ENCODE assay signal across 8 cellular contexts in the genomic region with DNA sequence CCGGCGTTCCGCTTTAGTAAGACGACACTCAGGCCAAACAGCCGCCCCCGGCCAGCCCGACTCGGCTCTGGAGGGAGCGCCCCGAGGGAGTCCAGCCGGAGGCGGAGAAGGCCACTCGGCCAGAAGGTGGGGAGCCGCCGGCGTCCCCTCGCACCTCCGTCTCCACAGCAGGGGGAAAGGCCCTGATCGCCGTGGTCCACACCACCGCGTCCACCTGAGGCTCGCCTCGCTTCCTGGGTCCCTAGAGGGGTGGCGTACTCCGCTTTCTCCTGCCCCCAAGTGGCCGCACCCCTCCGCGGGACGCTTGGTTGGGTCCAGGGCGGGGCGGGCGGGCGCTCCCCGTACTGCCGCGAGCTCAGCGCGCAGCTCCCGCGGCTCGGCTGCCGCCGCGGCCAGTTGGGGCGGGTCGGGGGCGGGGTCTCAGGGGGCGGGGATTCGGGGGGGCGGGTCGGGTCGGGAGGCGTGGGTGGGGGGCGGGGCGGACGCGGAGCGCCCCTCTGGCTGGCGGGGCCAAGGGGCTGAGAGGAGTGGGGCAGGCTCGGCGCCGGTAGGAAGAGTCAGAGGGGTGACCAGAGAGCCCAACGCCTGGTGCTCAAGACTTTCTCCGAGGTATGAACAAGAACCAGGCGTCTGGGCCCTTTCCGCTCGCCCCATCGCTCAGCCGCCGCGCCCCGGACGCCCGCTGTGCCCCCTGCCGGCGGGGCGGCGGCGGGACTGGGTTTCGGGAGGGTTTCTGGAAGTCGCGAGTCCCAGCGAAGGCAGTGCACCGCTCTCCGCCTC. TPM values are rescaled to one million over a fixed set of nuclear protein-coding genes. Genes with fewer than 3 reads are reported as not detected.
DNase-seq lines count a peak whose midpoint lies in the region; ATAC-seq and TF ChIP-seq lines count a peak whose summit lies in the region.

FRMD6 (plus strand) TSS at position 523 of the 780 bp plus-strand sequence. CDS start 37,927 bp downstream, outside the sequence.

- peak within 1 kb of the TSS; percentile 77 for H3K27ac Mint-ChIP-seq in activated naive CD8-positive, alpha-beta T cell treated with anti-CD3 and anti-CD28 coated beads, Interleukin-2, amount 10 ng/mL, durations not matched to agents 7 days and 5 days

- POLR2A ChIA-PET in activated naive CD8-positive, alpha-beta T cell treated with anti-CD3 and anti-CD28 coated beads, Interleukin-2, amount 10 ng/mL, durations not matched to agents 7 days and 5 days (lab: Charles Lee): interaction anchor here (0.5 to 1.6 kb wide), 4 partner anchors 92 to 356 kb away, joined by 3 to 8 read pairs (median 4); no protein-coding TSS in a partner anchor

- TF ChIP-seq CTCF in parathyroid adenoma (IDR thresholded peaks at IDR 0.05): peak; percentile 86
- peak; percentile 78 to 79 for TF ChIP-seq CTCF in tibial artery (IDR thresholded peaks at IDR 0.05)

- peak; percentile 78 for DNase-seq in G401 (ENCODE audit: low spot score)
- DNase-seq in H7: peak; percentile 95
- peak; percentile 84 for DNase-seq in M059J (ENCODE audit: low read depth)
- peak; percentile 40 for DNase-seq in SKM-1 (lab: John Stamatoyannopoulos, UW; ENCODE audit: unreplicated experiment)
- peak; percentile 89 for DNase-seq in activated naive CD8-positive, alpha-beta T cell treated with anti-CD3 and anti-CD28 coated beads, Interleukin-2, amount 10 ng/mL, durations not matched to agents 7 days and 5 days
- peak; percentile 93 for DNase-seq in Right ventricle myocardium superior
- DNase-seq in tibial artery: peak; percentile 83 to 93

- H3K4me3 ChIP-seq in H7 (ENCODE audit: insufficient read depth, low read depth, low read length): peak within 1 kb of the TSS; percentile 84
- H3K4me3 ChIP-seq in parathyroid adenoma (ENCODE audit: low read depth, low read length): peak within 1 kb of the TSS; percentile 87
- H3K4me3 ChIP-seq in tibial artery: peak within 1 kb of the TSS; percentile 65 to 96

- H3K79me2 ChIP-seq in parathyroid adenoma: no peaks in the 10 kb centered on the region

- H3K9ac ChIP-seq in parathyroid adenoma: peak within 1 kb of the TSS; percentile 28

- no peaks in the 10 kb centered on the region for H3K9me3 ChIP-seq in parathyroid adenoma (ENCODE audit: control insufficient read depth, low read length)
- no peaks in the 10 kb centered on the region for H3K9me3 ChIP-seq in tibial artery

- no peaks in the 10 kb centered on the region for H3K36me3 Mint-ChIP-seq in activated naive CD8-positive, alpha-beta T cell treated with anti-CD3 and anti-CD28 coated beads, Interleukin-2, amount 10 ng/mL, durations not matched to agents 7 days and 5 days

- peak within 1 kb of the TSS; percentile 77 for H3K27ac ChIP-seq in parathyroid adenoma
- H3K27ac ChIP-seq in tibial artery: peak within 1 kb of the TSS; percentile 95 to 97

- H3K36me3 ChIP-seq in H7 (replicated peaks; ENCODE audit: control insufficient read depth, insufficient read depth, low read length): no peaks in the 10 kb centered on the region
- no peaks in the 10 kb centered on the region for H3K36me3 ChIP-seq in parathyroid adenoma (ENCODE audit: control insufficient read depth, insufficient read depth, low read length)
- no peaks in the 10 kb centered on the region for H3K36me3 ChIP-seq in tibial artery

- ATAC-seq in activated naive CD8-positive, alpha-beta T cell treated with anti-CD3 and anti-CD28 coated beads, Interleukin-2, amount 10 ng/mL, durations not matched to agents 7 days and 5 days (ENCODE audit: low read depth): peak; percentile 83
- peak; percentile 95 for ATAC-seq in Right ventricle myocardium superior (ENCODE audit: poor library complexity)

- H3K27me3 Mint-ChIP-seq in activated naive CD8-positive, alpha-beta T cell treated with anti-CD3 and anti-CD28 coated beads, Interleukin-2, amount 10 ng/mL, durations not matched to agents 7 days and 5 days: peaks cover 4% of the 10 kb centered on the region

- H3K4me1 ChIP-seq in parathyroid adenoma (peaks cover 2% of the 10 kb centered on the region), tibial artery (peaks cover 6 to 45% (median 17%) of the 10 kb centered on the region in 4 donors)

- in situ Hi-C loops in G401 (cut with HindIII; ENCODE audit: low sequenced_read_pairs): no loop called here

- H3K4me2 ChIP-seq in parathyroid adenoma (ENCODE audit: low read length): peak within 1 kb of the TSS; percentile 92

- peaks cover 16% of the 10 kb centered on the region for H3K4me1 Mint-ChIP-seq in activated naive CD8-positive, alpha-beta T cell treated with anti-CD3 and anti-CD28 coated beads, Interleukin-2, amount 10 ng/mL, durations not matched to agents 7 days and 5 days

- H3K4me3 Mint-ChIP-seq in activated naive CD8-positive, alpha-beta T cell treated with anti-CD3 and anti-CD28 coated beads, Interleukin-2, amount 10 ng/mL, durations not matched to agents 7 days and 5 days: peak within 1 kb of the TSS; percentile 85

- intact Hi-C loops in Right ventricle myocardium superior (cut with DNase I) (loop anchor here (5.0 to 10.0 kb wide), 2 partner anchors 123 to 369 kb away; no protein-coding TSS in a partner anchor), tibial artery (cut with DNase I; ENCODE audit: low total_unique reads) (loop anchor here (10.0 kb wide), 1 partner anchor 367 kb away; no protein-coding TSS in a partner anchor)

- H2AFZ ChIP-seq in parathyroid adenoma: peak within 1 kb of the TSS; percentile 98

- H3K9me3 Mint-ChIP-seq in activated naive CD8-positive, alpha-beta T cell treated with anti-CD3 and anti-CD28 coated beads, Interleukin-2, amount 10 ng/mL, durations not matched to agents 7 days and 5 days: no peaks in the 10 kb centered on the region

- no peaks in the 10 kb centered on the region for H3K27me3 ChIP-seq in H7 (ENCODE audit: control insufficient read depth, insufficient read depth, low read length)
- no peaks in the 10 kb centered on the region for H3K27me3 ChIP-seq in parathyroid adenoma (ENCODE audit: control insufficient read depth, insufficient read depth, low read length)
- no peaks in the 10 kb centered on the region for H3K27me3 ChIP-seq in tibial artery

RNA-seq across cellular contexts. Expression of gene FRMD6, which starts in this region (rescaled TPM):
- 1.4 and 1.5 TPM in 2 replicates for total RNA-seq in G401 (2014; rRNA removed; shearing (Covaris generic))
- total RNA-seq in H7 (2014; rRNA removed; shearing (Covaris generic)): 17.4 TPM in 2 replicates
- total RNA-seq in M059J (2014; rRNA removed; shearing (Covaris generic)): 131 and 132 TPM in 2 replicates
- total RNA-seq in activated naive CD8-positive, alpha-beta T cell treated with anti-CD3 and anti-CD28 coated beads, Interleukin-2, amount 10 ng/mL, durations not matched to agents 7 days and 5 days: 1 to 10 TPM; 2.5 to 3.5 TPM
- total RNA-seq in Right ventricle myocardium superior: 7.4 TPM

Comparison
In these comparisons a context has a peak if more than half of its experiments do, and no peak if none do; other contexts are left out.
1. Peak in every context shown above with its lines: DNase-seq, ATAC-seq, H3K4me3 ChIP-seq and H3K27ac ChIP-seq.
2. DNase-seq: peak in every context shown above with its lines; median percentile 95 in H7; 93 in Right ventricle myocardium superior; 89 in activated naive CD8-positive, alpha-beta T cell treated with anti-CD3 and anti-CD28 coated beads, Interleukin-2, amount 10 ng/mL, durations not matched to agents 7 days and 5 days; 88 in tibial artery; 84 in M059J; 78 in G401; 40 in SKM-1.